Comparison of ENCODE assay signal across 8 cellular contexts in genomic region chr14:78566017-78566858, GRCh38.
DNase-seq lines count a peak whose midpoint lies in the region; ATAC-seq and TF ChIP-seq lines count a peak whose summit lies in the region.

No MANE protein-coding gene starts in this region.

- H3K27me3 ChIP-seq in AG04450 (ENCODE audit: control insufficient read depth, insufficient read depth, low read length), result no peaks in the 10 kb centered on the region

- POLR2A ChIA-PET in AG04450 (lab: Yijun Ruan, JAX), result interaction anchor here (0.7 kb wide), 1 partner anchor 833 kb away, joined by 4 read pairs; no protein-coding TSS in a partner anchor

- peaks cover 19% of the 10 kb centered on the region for H3K9me3 ChIP-seq in AG04450 (ENCODE audit: control insufficient read depth, insufficient read depth, low read length)

- H3K4me3 ChIP-seq in AG04450 (ENCODE audit: low read depth, low read length), result peak overlapping the region; percentile 22; the same call in 1 of the 2 replicates

- ATAC-seq in GM18519 (IDR thresholded peaks at IDR 0.05; ENCODE audit: low FRiP score, unreplicated experiment), result peak; percentile 92
- ATAC-seq in HG03064 (IDR thresholded peaks at IDR 0.05; ENCODE audit: low read depth, unreplicated experiment), result peak; percentile 95

- peak; percentile 64 for TF ChIP-seq CTCF in AG04450 (IDR thresholded peaks at IDR 0.05; ENCODE audit: low read depth, low read length)

- DNase-seq in AG04450 (ENCODE audit: low read depth, low spot score) (peak; percentile 3), NCI-H2107 treated with DMSO at 0.1 percent for 48 hours (lab: John Stamatoyannopoulos, UW; ENCODE audit: unreplicated experiment) (peak; percentile 97), cerebellum (ENCODE audit: low spot score) (peak; percentile 86), kidney glomerular epithelial cell (lab: John Stamatoyannopoulos, UW) (peak; percentile 39)
- peak; percentile 13 for DNase-seq in activated CD4-positive, CD25-positive, alpha-beta regulatory T cell treated with anti-CD3 and anti-CD28 coated beads, Interleukin-2, amount 50 U/mL, for 16 hours (ENCODE audit: low read depth, low spot score)
- peak; percentile 27 to 43 for DNase-seq in stimulated activated CD4-positive, alpha-beta T cell treated with anti-CD3 and anti-CD28 coated beads, Interleukin-1b, Interleukin-23, amount 100 ng/mL, for 4 hours (ENCODE audit: low read depth in 2 of 2)

- H3K27ac ChIP-seq in AG04450 (ENCODE audit: low read depth, low read length), result no peak overlapping the region

- CTCF ChIA-PET in AG04450 (lab: Charles Lee), result interaction anchor here (0.6 to 3.2 kb wide), 10 partner anchors 8 to 804 kb away, joined by 3 to 35 read pairs (median 3); no protein-coding TSS in a partner anchor

Comparison
In these comparisons a context has a peak if more than half of its experiments do, and no peak if none do; other contexts are left out.
1. DNase-seq: peak in every context shown above with its lines; median percentile 97 in NCI-H2107 treated with DMSO at 0.1 percent for 48 hours; 86 in cerebellum; 39 in kidney glomerular epithelial cell; 35 in stimulated activated CD4-positive, alpha-beta T cell treated with anti-CD3 and anti-CD28 coated beads, Interleukin-1b, Interleukin-23, amount 100 ng/mL, for 4 hours; 13 in activated CD4-positive, CD25-positive, alpha-beta regulatory T cell treated with anti-CD3 and anti-CD28 coated beads, Interleukin-2, amount 50 U/mL, for 16 hours; 3 in AG04450.